26 cellular contexts compared by ENCODE assay signal in genomic region chr7:28641752-28642546, GRCh38.
"Had no signal": no experiment of that assay in that cellular context is flagged by ENCODE, and none has a peak within 500 bp of the region (broad histone marks: within the 10 kb centered on the region; RNA-seq: fewer than 3 reads in every experiment).

No MANE protein-coding gene starts in this region.

- H3K9me3 ChIP-seq: pancreas, psoas muscle, stomach, tibial artery had no signal

- H3K4me2 ChIP-seq: smooth muscle cell had no signal

- ATAC-seq: activated CD8-positive, alpha-beta T cell treated with anti-CD3 and anti-CD28 coated beads for 36 hours; activated T-cell treated with anti-CD3 and anti-CD28 coated beads, Interleukin-2, amount 50 U/mL, for 4 hours; activated T-helper 17 cell treated with anti-CD3 and anti-CD28 coated beads, Interleukin-2, amount 50 U/mL, for 72 hours; effector memory CD8-positive, alpha-beta T cell; left colon; naive thymus-derived CD4-positive, alpha-beta T cell; pancreas; psoas muscle; stimulated activated naive B cell treated with anti-CD40 and anti-IgM and Interleukin-4, amounts not matched to agents 10 μg/mL and 1 μg/mL and 100 μg/mL, for 72 hours had no signal

- H3K36me3 ChIP-seq: pancreas, stomach, tibial artery had no signal

- H3K27me3 ChIP-seq: pancreas, stomach, tibial artery had no signal

- DNase-seq: activated B cell treated with CpG ODN at 0.5 μM for 24 hours; activated CD4-positive, alpha-beta T cell treated with anti-CD3 and anti-CD28 coated beads, Interleukin-2, amount 50 U/mL, for 1 hour; activated CD8-positive, alpha-beta T cell treated with anti-CD3 and anti-CD28 coated beads for 36 hours; activated gamma-delta T cell treated with Interleukin-2 at 50 U/mL for 16 hours; activated naive CD4-positive, alpha-beta T cell treated with anti-CD3 and anti-CD28 coated beads, Interleukin-2, amount 50 U/mL, for 16 hours; activated T-cell treated with anti-CD3 and anti-CD28 coated beads, Interleukin-2, amount 50 U/mL, for 4 hours; amygdala; caudate nucleus; cortex of kidney; effector memory CD8-positive, alpha-beta T cell; head of caudate nucleus; hippocampal formation; kidney; left colon; mammary epithelial cell; midbrain; naive thymus-derived CD4-positive, alpha-beta T cell; nucleus accumbens; pancreas; psoas muscle; stimulated activated CD4-positive, alpha-beta T cell treated with anti-CD3 and anti-CD28 coated beads, Interleukin-1b, Interleukin-23, amount 100 ng/mL, for 48 hours; stimulated activated naive B cell treated with anti-CD40 and anti-IgM and Interleukin-4, amounts not matched to agents 10 μg/mL and 1 μg/mL and 100 μg/mL, for 72 hours; stomach; tibial artery had no signal

- H3K27ac ChIP-seq: pancreas, psoas muscle, stomach, tibial artery had no signal

- H3K4me1 ChIP-seq: stomach had no signal

- H3K4me3 ChIP-seq: pancreas, psoas muscle, smooth muscle cell, stomach, tibial artery had no signal
